ENCODE assay signal across 8 cellular contexts in genomic region chr6:144150673-144151009, GRCh38. TPM values are rescaled to one million over a fixed set of nuclear protein-coding genes. Genes with fewer than 3 reads are reported as not detected.
A peak's percentile ranks its signal among the peaks of the same experiment; 100 is the strongest.
DNase-seq lines count a peak whose midpoint lies in the region; ATAC-seq and TF ChIP-seq lines count a peak whose summit lies in the region.

No MANE protein-coding gene starts in this region.

- H3K36me3 ChIP-seq in endodermal cell (ENCODE audit: control insufficient read depth, insufficient read depth, low read length), result no peaks in the 10 kb centered on the region
- no peaks in the 10 kb centered on the region for H3K36me3 ChIP-seq in upper lobe of left lung

- TF ChIP-seq POLR2A in upper lobe of left lung (IDR thresholded peaks at IDR 0.05), result no peak

- H3K27me3 ChIP-seq in HL-60 (ENCODE audit: insufficient read depth, poor library complexity, severe bottlenecking), result no peaks in the 10 kb centered on the region
- H3K27me3 ChIP-seq in endodermal cell (ENCODE audit: control insufficient read depth, insufficient read depth, low read length, poor library complexity, severe bottlenecking), result peaks cover 47% of the 10 kb centered on the region
- no peaks in the 10 kb centered on the region for H3K27me3 ChIP-seq in upper lobe of left lung

- TF ChIP-seq EP300 in upper lobe of left lung (IDR thresholded peaks at IDR 0.05), result no peak

- H3K4me3 Mint-ChIP-seq in endodermal cell, result peak overlapping the region; percentile 74
- H3K4me3 Mint-ChIP-seq in naive thymus-derived CD8-positive, alpha-beta T cell, result peak overlapping the region; percentile 85 to 99 (median 96)

- ATAC-seq in activated CD4-positive, CD25-positive, alpha-beta regulatory T cell treated with anti-CD3 and anti-CD28 coated beads, Interleukin-2, amount 50 U/mL, for 24 hours, result peak; percentile 11 to 19
- peak; percentile 63 to 71 for ATAC-seq in naive thymus-derived CD8-positive, alpha-beta T cell
- peak in 1 of 2 donors; percentile 29 for ATAC-seq in upper lobe of left lung (ENCODE audit: low FRiP score in 2 of 2)
- ATAC-seq in GM21381 (IDR thresholded peaks at IDR 0.05; ENCODE audit: unreplicated experiment), result no peak

- H3K36me3 Mint-ChIP-seq in endodermal cell (ENCODE audit: low read depth), result no peaks in the 10 kb centered on the region
- H3K36me3 Mint-ChIP-seq in naive thymus-derived CD8-positive, alpha-beta T cell, result no peaks in the 10 kb centered on the region

- peak overlapping the region; percentile 81 for H3K4me3 ChIP-seq in HL-60 (replicated peaks; ENCODE audit: insufficient read depth, low read length)
- H3K4me3 ChIP-seq in endodermal cell (ENCODE audit: low read length), result peak overlapping the region; percentile 85
- H3K4me3 ChIP-seq in upper lobe of left lung, result peak overlapping the region; percentile 69 to 96 (median 88)

- H3K9me3 ChIP-seq in endodermal cell (ENCODE audit: control insufficient read depth, low read length), result no peaks in the 10 kb centered on the region
- no peaks in the 10 kb centered on the region for H3K9me3 ChIP-seq in upper lobe of left lung

- H3K27ac Mint-ChIP-seq in endodermal cell, result no peak overlapping the region
- peak overlapping the region; percentile 63 to 99 (median 95) for H3K27ac Mint-ChIP-seq in naive thymus-derived CD8-positive, alpha-beta T cell

- peak; percentile 50 for TF ChIP-seq CTCF in GM12873 (IDR thresholded peaks at IDR 0.05; ENCODE audit: insufficient read depth, low read depth, low read length, missing control alignments)
- TF ChIP-seq CTCF in HL-60 (IDR thresholded peaks at IDR 0.05; ENCODE audit: insufficient read depth, low read length), result no peak
- TF ChIP-seq CTCF in endodermal cell (conservative IDR thresholded peaks at IDR 0.05), result peak; percentile 78
- peak in 3 of 6 experiments; percentile 26 to 31 (median 27) for TF ChIP-seq CTCF in upper lobe of left lung (IDR thresholded peaks at IDR 0.05)

- peak overlapping the region; percentile 93 for H3K27ac ChIP-seq in HL-60 (replicated peaks)
- no peak overlapping the region for H3K27ac ChIP-seq in endodermal cell (ENCODE audit: low read depth, low read length)
- H3K27ac ChIP-seq in upper lobe of left lung, result peak overlapping the region; percentile 86 to 96 (median 90)

- no peaks in the 10 kb centered on the region for H3K9me3 Mint-ChIP-seq in endodermal cell
- H3K9me3 Mint-ChIP-seq in naive thymus-derived CD8-positive, alpha-beta T cell, result no peaks in the 10 kb centered on the region

- H3K4me1 ChIP-seq in endodermal cell (ENCODE audit: control insufficient read depth, insufficient read depth, low read length), result no peaks in the 10 kb centered on the region
- H3K4me1 ChIP-seq in upper lobe of left lung, result peaks cover 12 to 30% (median 21%) of the 10 kb centered on the region in 4 donors

- POLR2A ChIA-PET in naive thymus-derived CD8-positive, alpha-beta T cell (lab: Charles Lee), result interaction anchor here (1.0 to 3.0 kb wide), 3 partner anchors 64 to 87 kb away, joined by 3 to 11 read pairs (median 5); no protein-coding TSS in a partner anchor

- DNase-seq in HL-60 (ENCODE audit: low read depth in 1 of 2, low spot score in 1 of 2) (no peak), endodermal cell (peak; percentile 84), upper lobe of left lung (peak in 1 of 2 donors; percentile 49), amygdala (lab: John Stamatoyannopoulos, UW) (no peak)
- DNase-seq in naive thymus-derived CD8-positive, alpha-beta T cell, result peak in 8 of 10 donors; percentile 4 to 46 (median 30)

- H3K27me3 Mint-ChIP-seq in endodermal cell (ENCODE audit: insufficient read depth), result peaks cover 75% of the 10 kb centered on the region
- no peaks in the 10 kb centered on the region for H3K27me3 Mint-ChIP-seq in naive thymus-derived CD8-positive, alpha-beta T cell

- H3K4me1 Mint-ChIP-seq in endodermal cell, result peaks cover 7% of the 10 kb centered on the region
- peaks cover 8 to 38% (median 14%) of the 10 kb centered on the region in 4 donors for H3K4me1 Mint-ChIP-seq in naive thymus-derived CD8-positive, alpha-beta T cell

- 0% methylated on average over 3 to 18 of the region's 18 CpGs for WGBS in endodermal cell (ENCODE audit: insufficient coverage in 1 of 2, insufficient read length in 1 of 2), 2 experiments
- WGBS in upper lobe of left lung, 2 donors, result 0 to 2% methylated on average over 14 to 18 of the region's 18 CpGs

- H3K9ac ChIP-seq in endodermal cell (ENCODE audit: extremely low read depth, low read length, poor library complexity, severe bottlenecking), result no peak overlapping the region

RNA-seq across cellular contexts. Expression of gene STX11, which starts 0.3 kb away (rescaled TPM):
- total RNA-seq in endodermal cell, result under 1 TPM in 1 of 2 donors, not detected in 1; 0.29 TPM
- polyA plus RNA-seq in endodermal cell (2013, experiment 1 of 2), result not detected
- 0.33 TPM for polyA plus RNA-seq in endodermal cell (2013, experiment 2 of 2)
- 1 to 10 TPM; 2.4 to 3.0 TPM for total RNA-seq in naive thymus-derived CD8-positive, alpha-beta T cell
- polyA plus RNA-seq in naive thymus-derived CD8-positive, alpha-beta T cell, result 1 to 10 TPM; 1.7 to 8.0 (median 2.5) TPM
- total RNA-seq in upper lobe of left lung, result 100 to 1,000 TPM in 1 of 6 donors, 10 to 100 TPM in 5; 47.9 to 134 (median 75.5) TPM

RNA-seq across cellular contexts. Expression of gene SF3B5, which starts 55.3 kb away (rescaled TPM):
- total RNA-seq in endodermal cell, result 100 to 1,000 TPM; 124 to 138 TPM
- 171 TPM for polyA plus RNA-seq in endodermal cell (2013, experiment 1 of 2)
- 167 TPM for polyA plus RNA-seq in endodermal cell (2013, experiment 2 of 2)
- total RNA-seq in naive thymus-derived CD8-positive, alpha-beta T cell, result 10 to 100 TPM; 94.8 to 95.3 TPM
- 100 to 1,000 TPM; 390 to 417 (median 416) TPM for polyA plus RNA-seq in naive thymus-derived CD8-positive, alpha-beta T cell
- total RNA-seq in upper lobe of left lung, result 100 to 1,000 TPM in 3 of 6 donors, 10 to 100 TPM in 3; 47.1 to 157 (median 96.9) TPM

Comparison
In these comparisons a context has a peak if more than half of its experiments do, and no peak if none do; other contexts are left out.
1. DNase-seq: peak in endodermal cell (single experiment) and naive thymus-derived CD8-positive, alpha-beta T cell (8 of 10); none in HL-60 (0 of 2) and amygdala (0 of 56).
2. RNA of gene STX11, which starts 0.3 kb away (total RNA-seq): 47.9 to 134 TPM in upper lobe of left lung; 2.4 to 3.0 TPM in naive thymus-derived CD8-positive, alpha-beta T cell and 0.29 TPM in endodermal cell; every median in the first group is over 10 times any median in the second.
3. Peak in every context shown above with its lines, with median percentiles within 50 percentile points of each other: H3K4me3 ChIP-seq.